Comparison of ENCODE assay signal across 10 cellular contexts in the genomic region with DNA sequence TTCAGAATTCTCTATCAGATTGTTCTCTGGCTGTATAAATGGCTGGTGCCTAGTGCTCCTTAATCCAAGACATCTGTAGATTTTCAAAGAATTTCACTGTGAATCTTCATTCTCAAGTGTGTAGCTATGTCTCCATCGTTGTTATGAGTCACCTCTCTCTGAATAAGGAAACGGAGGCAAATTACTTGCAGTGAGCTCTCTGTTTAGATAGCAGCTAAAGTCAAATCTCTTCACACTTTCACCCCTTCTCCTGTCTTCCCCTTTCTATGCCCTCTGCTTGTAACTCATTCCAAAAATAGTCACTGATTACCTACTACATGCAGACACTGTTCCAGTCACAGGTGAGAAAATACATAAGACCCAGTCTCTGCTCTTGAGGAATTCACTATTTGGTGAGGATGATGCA. TPM values are rescaled to one million over a fixed set of nuclear protein-coding genes. Genes with fewer than 3 reads are reported as not detected.
DNase-seq lines count a peak whose midpoint lies in the region; ATAC-seq and TF ChIP-seq lines count a peak whose summit lies in the region.
"Had no signal": no experiment of that assay in that cellular context is flagged by ENCODE, and none has a peak within 500 bp of the region (broad histone marks: within the 10 kb centered on the region; RNA-seq: fewer than 3 reads in every experiment).

No MANE protein-coding gene starts in this region.

- BruUV-seq in IMR-90 (replicated peaks; lab: Mats Ljungman, UMichigan) = no TSS peak

- H4K8ac ChIP-seq in H9 (replicated peaks; ENCODE audit: insufficient read length, low read depth, low read length) = no peak overlapping the region
- no peak overlapping the region for H4K8ac ChIP-seq in IMR-90 (ENCODE audit: low read depth in 2 of 2, low read length in 2 of 2)
- no peak overlapping the region for H4K8ac ChIP-seq in mesenchymal stem cell (ENCODE audit: low read length)

- TF ChIP-seq CTCF in H9 (conservative IDR thresholded peaks at IDR 0.05) = no peak
- no peak for TF ChIP-seq CTCF in IMR-90 (conservative IDR thresholded peaks at IDR 0.05; ENCODE audit: low read depth, low read length)

- H3K27me3 ChIP-seq in H9 (ENCODE audit: insufficient read depth, low read length) = no peaks in the 10 kb centered on the region
- H3K27me3 ChIP-seq in IMR-90 (ENCODE audit: control insufficient read depth, insufficient read depth, low read length) = no peaks in the 10 kb centered on the region
- H3K27me3 ChIP-seq in mesenchymal stem cell (ENCODE audit: control insufficient read depth in 1 of 2, insufficient read depth in 1 of 2, low read length in 2 of 2) = no peaks in the 10 kb centered on the region

- TF ChIP-seq RAD21 in IMR-90 (IDR thresholded peaks at IDR 0.05; ENCODE audit: low read length) = no peak

- H3K23me2 ChIP-seq in H9 (ENCODE audit: insufficient read length, low read depth, low read length, poor library complexity, severe bottlenecking) = no peaks in the 10 kb centered on the region

- H3K4me3 ChIP-seq in IMR-90 (ENCODE audit: insufficient read depth, low read depth, low read length) (no peak overlapping the region), mesenchymal stem cell (ENCODE audit: insufficient read depth in 1 of 2, low read depth in 1 of 2, low read length in 2 of 2) (no peak overlapping the region)

- no peak overlapping the region for H4K91ac ChIP-seq in H9 (ENCODE audit: insufficient read length, low read depth, low read length)
- no peak overlapping the region for H4K91ac ChIP-seq in IMR-90 (ENCODE audit: insufficient read depth, low read depth, low read length)
- H4K91ac ChIP-seq in mesenchymal stem cell (ENCODE audit: low read length) = no peak overlapping the region

- H4K5ac ChIP-seq in H9 (ENCODE audit: insufficient read length, low read depth, low read length) (peak overlapping the region; percentile 70), IMR-90 (ENCODE audit: low read depth, low read length) (no peak overlapping the region)

- no peaks in the 10 kb centered on the region for H3K27me3 Mint-ChIP-seq in H9 (ENCODE audit: low read depth)
- no peaks in the 10 kb centered on the region for H3K27me3 Mint-ChIP-seq in activated CD4-positive, alpha-beta memory T cell treated with anti-CD3 and anti-CD28 coated beads, Interleukin-2, amount 10 ng/mL, durations not matched to agents 7 days and 5 days
- H3K27me3 Mint-ChIP-seq in activated naive CD4-positive, alpha-beta T cell treated with anti-CD3 and anti-CD28 coated beads for 36 hours (ENCODE audit: low read depth) = no peaks in the 10 kb centered on the region

- no CpG with 5 or more reads among the region's 2 CpGs for WGBS in H9 (ENCODE audit: extremely low coverage, insufficient read length, low lambda C conversion rate)
- no CpG with 5 or more reads among the region's 2 CpGs for WGBS in IMR-90 (ENCODE audit: extremely low coverage in 2 of 2, insufficient read length in 1 of 2), 2 experiments
- WGBS in mesenchymal stem cell = 8% methylated on average over 2 of the region's 2 CpGs

- H4K20me1 ChIP-seq in H9 (ENCODE audit: control insufficient read depth, insufficient read depth, insufficient read length) = no peaks in the 10 kb centered on the region
- H4K20me1 ChIP-seq in IMR-90 (ENCODE audit: insufficient read depth, low read length) = no peaks in the 10 kb centered on the region

- no peak for TF ChIP-seq POLR2A in IMR-90 (IDR thresholded peaks at IDR 0.05; ENCODE audit: low read depth, low read length)

- H3K4me1 ChIP-seq in H9 (ENCODE audit: insufficient read depth, low read length) = no peaks in the 10 kb centered on the region
- H3K4me1 ChIP-seq in IMR-90 (ENCODE audit: control insufficient read depth, insufficient read depth, low read length) = peaks cover 3% of the 10 kb centered on the region; the same call in 1 of the 2 replicates
- peaks cover 11% of the 10 kb centered on the region for H3K4me1 ChIP-seq in mesenchymal stem cell (ENCODE audit: control insufficient read depth, insufficient read depth, low read depth, low read length)

- no peak overlapping the region for H3K23ac ChIP-seq in H9 (ENCODE audit: insufficient read length, low read depth, low read length)
- H3K23ac ChIP-seq in IMR-90 (ENCODE audit: low read depth, low read length) = no peak overlapping the region
- no peak overlapping the region for H3K23ac ChIP-seq in mesenchymal stem cell (ENCODE audit: low read length in 2 of 2)

- no peak overlapping the region for H3K14ac ChIP-seq in H9 (ENCODE audit: insufficient read depth, low read length)
- H3K14ac ChIP-seq in IMR-90 (replicated peaks; ENCODE audit: low read depth, low read length) = no peak overlapping the region
- H3K14ac ChIP-seq in mesenchymal stem cell (ENCODE audit: low read length in 2 of 2) = no peak overlapping the region

- no peaks in the 10 kb centered on the region for H3K9me3 Mint-ChIP-seq in H9
- no peaks in the 10 kb centered on the region for H3K9me3 Mint-ChIP-seq in activated CD4-positive, alpha-beta memory T cell treated with anti-CD3 and anti-CD28 coated beads, Interleukin-2, amount 10 ng/mL, durations not matched to agents 7 days and 5 days
- no peaks in the 10 kb centered on the region for H3K9me3 Mint-ChIP-seq in activated naive CD4-positive, alpha-beta T cell treated with anti-CD3 and anti-CD28 coated beads for 36 hours

- dilution Hi-C loops in IMR-90 (cut with HindIII; ENCODE audit: low sequenced_read_pairs, unreplicated experiment) = no loop called here

- H3K18ac ChIP-seq in H9 (ENCODE audit: insufficient read length, low read depth, low read length) (no peak overlapping the region), IMR-90 (ENCODE audit: low read depth, low read length) (no peak overlapping the region), mesenchymal stem cell (ENCODE audit: low read depth in 1 of 2, low read length in 2 of 2) (no peak overlapping the region)

- H2BK20ac ChIP-seq in H9 (ENCODE audit: low read depth, low read length, poor library complexity, severe bottlenecking) (no peak overlapping the region), IMR-90 (ENCODE audit: low read depth, low read length) (no peak overlapping the region)

- H3K27ac Mint-ChIP-seq in H9 = no peak overlapping the region
- no peak overlapping the region for H3K27ac Mint-ChIP-seq in activated CD4-positive, alpha-beta memory T cell treated with anti-CD3 and anti-CD28 coated beads, Interleukin-2, amount 10 ng/mL, durations not matched to agents 7 days and 5 days
- no peak overlapping the region for H3K27ac Mint-ChIP-seq in activated naive CD4-positive, alpha-beta T cell treated with anti-CD3 and anti-CD28 coated beads for 36 hours

- H3K4me1 Mint-ChIP-seq in H9 = peaks cover 0 to 5% of the 10 kb centered on the region in 2 experiments; a peak in 2 of 4 replicates
- peaks cover 4% of the 10 kb centered on the region for H3K4me1 Mint-ChIP-seq in activated CD4-positive, alpha-beta memory T cell treated with anti-CD3 and anti-CD28 coated beads, Interleukin-2, amount 10 ng/mL, durations not matched to agents 7 days and 5 days
- peaks cover 8% of the 10 kb centered on the region for H3K4me1 Mint-ChIP-seq in activated naive CD4-positive, alpha-beta T cell treated with anti-CD3 and anti-CD28 coated beads for 36 hours (ENCODE audit: low read depth)

- CTCF ChIA-PET in IMR-90 (lab: Yijun Ruan, JAX) = no interaction called here
- CTCF ChIA-PET in activated CD4-positive, alpha-beta memory T cell treated with anti-CD3 and anti-CD28 coated beads, Interleukin-2, amount 10 ng/mL, durations not matched to agents 7 days and 5 days (lab: Charles Lee) = interaction anchor here (1.4 kb wide), 1 partner anchor 12 kb away, joined by 3 read pairs; no protein-coding TSS in a partner anchor
- CTCF ChIA-PET in activated naive CD4-positive, alpha-beta T cell treated with anti-CD3 and anti-CD28 coated beads for 36 hours (lab: Charles Lee) = no interaction called here

- no peaks in the 10 kb centered on the region for H3K9me3 ChIP-seq in H9 (ENCODE audit: control insufficient read depth, low read depth, low read length)
- no peaks in the 10 kb centered on the region for H3K9me3 ChIP-seq in IMR-90 (ENCODE audit: control insufficient read depth, insufficient read depth, low read length)
- H3K9me3 ChIP-seq in mesenchymal stem cell (ENCODE audit: control insufficient read depth, low read length) = no peaks in the 10 kb centered on the region

- H2BK120ac ChIP-seq in H9 (ENCODE audit: low read depth, low read length, poor library complexity, severe bottlenecking) (no peak overlapping the region), IMR-90 (ENCODE audit: low read depth, low read length) (no peak overlapping the region), mesenchymal stem cell (ENCODE audit: low read depth, low read length) (no peak overlapping the region)

- H3K27ac ChIP-seq in H9 (ENCODE audit: insufficient read length, low read depth, low read length) (no peak overlapping the region), IMR-90 (ENCODE audit: insufficient read depth, low read length) (no peak overlapping the region), mesenchymal stem cell (ENCODE audit: low read length, poor library complexity, severe bottlenecking) (peak overlapping the region; percentile 6)

- peaks cover 4% of the 10 kb centered on the region for H3K9me1 ChIP-seq in IMR-90 (ENCODE audit: insufficient read depth, low read length)

- H3K4me2 ChIP-seq in H9 (ENCODE audit: insufficient read depth, insufficient read length, low read length) = no peak overlapping the region
- no peak overlapping the region for H3K4me2 ChIP-seq in IMR-90 (ENCODE audit: low read depth, low read length)
- H3K4me2 ChIP-seq in mesenchymal stem cell (ENCODE audit: low read length, poor library complexity, severe bottlenecking) = no peak overlapping the region

- H3K79me1 ChIP-seq in H9 (ENCODE audit: insufficient read depth, low read depth, low read length, poor library complexity, severe bottlenecking) (no peaks in the 10 kb centered on the region), IMR-90 (ENCODE audit: low read depth in 1 of 2, low read length in 2 of 2) (0 out of 4 replicates have a peak, but pooled peaks cover 0 to 3% of the 10 kb centered on the region in 2 experiments), mesenchymal stem cell (replicated peaks; ENCODE audit: low read length, poor library complexity, severe bottlenecking) (peaks cover 3% of the 10 kb centered on the region)

- in situ Hi-C loops in IMR-90 (cut with MboI; ENCODE audit: low sequenced_read_pairs) = loop anchor here (25.0 kb wide), 1 partner anchor 1712 kb away; no protein-coding TSS in a partner anchor

- no peak overlapping the region for H2AK9ac ChIP-seq in IMR-90 (replicated peaks; ENCODE audit: low read depth, low read length, poor library complexity)

- intact Hi-C loops in IMR-90 (cut with micrococcal nuclease) = no loop called here
- intact Hi-C loops in activated naive CD4-positive, alpha-beta T cell treated with anti-CD3 and anti-CD28 coated beads for 36 hours (cut with micrococcal nuclease) = loop anchor here (1.0 kb wide), 1 partner anchor 8 kb away; no protein-coding TSS in a partner anchor
- intact Hi-C loops in left cardiac atrium (cut with DNase I) = no loop called here

- H3K4ac ChIP-seq in H9 (ENCODE audit: low read depth, low read length) (no peak overlapping the region), IMR-90 (ENCODE audit: low read depth, low read length) (no peak overlapping the region), mesenchymal stem cell (ENCODE audit: low read depth in 1 of 2, low read length in 2 of 2) (no peak overlapping the region)

- H3K36me3 ChIP-seq in IMR-90 (ENCODE audit: control insufficient read depth, insufficient read depth, low read length) (peaks cover 3% of the 10 kb centered on the region; the same call in 1 of the 2 replicates), mesenchymal stem cell (ENCODE audit: control insufficient read depth in 1 of 2, insufficient read depth in 2 of 2, low read depth in 1 of 2, low read length in 2 of 2) (no peaks in the 10 kb centered on the region)

- no peak overlapping the region for H2BK12ac ChIP-seq in H9 (ENCODE audit: insufficient read length, low read depth, low read length)
- no peak overlapping the region for H2BK12ac ChIP-seq in mesenchymal stem cell (ENCODE audit: low read length in 2 of 2)

- no peak overlapping the region for H3K4me3 Mint-ChIP-seq in H9
- no peak overlapping the region for H3K4me3 Mint-ChIP-seq in activated CD4-positive, alpha-beta memory T cell treated with anti-CD3 and anti-CD28 coated beads, Interleukin-2, amount 10 ng/mL, durations not matched to agents 7 days and 5 days
- no peak overlapping the region for H3K4me3 Mint-ChIP-seq in activated naive CD4-positive, alpha-beta T cell treated with anti-CD3 and anti-CD28 coated beads for 36 hours

- H3K9ac ChIP-seq in H9 (ENCODE audit: extremely low read depth, insufficient read length, low read length) = no peak overlapping the region
- H3K9ac ChIP-seq in IMR-90 (ENCODE audit: low read depth, low read length) = no peak overlapping the region
- H3K9ac ChIP-seq in mesenchymal stem cell (ENCODE audit: low read length) = no peak overlapping the region

- H2AFZ ChIP-seq in H9 (ENCODE audit: low read length) (no peak overlapping the region), IMR-90 (replicated peaks; ENCODE audit: low read length, poor library complexity) (no peak overlapping the region), mesenchymal stem cell (ENCODE audit: low read depth, low read length) (no peak overlapping the region)

- H2BK5ac ChIP-seq in H9 (ENCODE audit: insufficient read length, low read length) = no peak overlapping the region
- H2BK5ac ChIP-seq in IMR-90 (ENCODE audit: low read depth, low read length, poor library complexity, severe bottlenecking) = peak overlapping the region; percentile 5
- no peak overlapping the region for H2BK5ac ChIP-seq in mesenchymal stem cell (ENCODE audit: low read depth, low read length, poor library complexity, severe bottlenecking)

- ATAC-seq in GM18858 (IDR thresholded peaks at IDR 0.05; ENCODE audit: unreplicated experiment) = peak; percentile 87
- peak; percentile 72 for ATAC-seq in IMR-90 (ENCODE audit: low read depth)
- no peak for ATAC-seq in left cardiac atrium

- DNase-seq in H9 (no peak), IMR-90 (peak; percentile 66), mesenchymal stem cell (peak; percentile 68), cerebellar nuclear complex (lab: John Stamatoyannopoulos, UW) (no peak), left cardiac atrium (no peak)
- DNase-seq in activated CD4-positive, alpha-beta memory T cell treated with anti-CD3 and anti-CD28 coated beads, Interleukin-2, amount 10 ng/mL, durations not matched to agents 7 days and 5 days = no peak
- no peak for DNase-seq in activated naive CD4-positive, alpha-beta T cell treated with anti-CD3 and anti-CD28 coated beads for 36 hours

- no peak overlapping the region for H2BK15ac ChIP-seq in H9 (ENCODE audit: low read depth, low read length)
- 0 out of 3 replicates have a peak overlapping the region, but pooled peaks have one; percentile 33 for H2BK15ac ChIP-seq in IMR-90 (ENCODE audit: low read depth, low read length)
- H2BK15ac ChIP-seq in mesenchymal stem cell (ENCODE audit: low read depth, poor library complexity, severe bottlenecking) = no peak overlapping the region

- H3T11ph ChIP-seq in H9 (ENCODE audit: low read length) = no peak overlapping the region

- POLR2A ChIA-PET in IMR-90 (lab: Charles Lee; ENCODE audit: unreplicated experiment) = no interaction called here
- POLR2A ChIA-PET in activated CD4-positive, alpha-beta memory T cell treated with anti-CD3 and anti-CD28 coated beads, Interleukin-2, amount 10 ng/mL, durations not matched to agents 7 days and 5 days (lab: Charles Lee) = no interaction called here

- H3K79me2 ChIP-seq in H9 (ENCODE audit: insufficient read depth, low read length) = no peaks in the 10 kb centered on the region

- no peak overlapping the region for H3K56ac ChIP-seq in H9 (ENCODE audit: insufficient read length, low read depth, low read length)
- H3K56ac ChIP-seq in IMR-90 (ENCODE audit: extremely low read depth, insufficient read depth, low read length) = no peak overlapping the region

- peaks cover 0 to 3% (median 0%) of the 10 kb centered on the region in 3 experiments; a peak in 3 of 7 replicates for H3K36me3 Mint-ChIP-seq in H9 (ENCODE audit: insufficient read depth in 1 of 3, low read depth in 3 of 3)
- H3K36me3 Mint-ChIP-seq in activated CD4-positive, alpha-beta memory T cell treated with anti-CD3 and anti-CD28 coated beads, Interleukin-2, amount 10 ng/mL, durations not matched to agents 7 days and 5 days (ENCODE audit: low read depth) = no peaks in the 10 kb centered on the region
- peaks cover 28% of the 10 kb centered on the region for H3K36me3 Mint-ChIP-seq in activated naive CD4-positive, alpha-beta T cell treated with anti-CD3 and anti-CD28 coated beads for 36 hours (ENCODE audit: low read depth)

- H2AK5ac ChIP-seq in H9 (ENCODE audit: insufficient read length, low read length) = no peak overlapping the region
- no peak overlapping the region for H2AK5ac ChIP-seq in IMR-90 (ENCODE audit: low read depth, low read length)
- no peak overlapping the region for H2AK5ac ChIP-seq in mesenchymal stem cell (ENCODE audit: low read length, severe bottlenecking)

RNA-seq across cellular contexts. Expression of a gene that starts 39.7 kb away (rescaled TPM):
- total RNA-seq in H9 (2021) = 43.7 and 45.7 TPM in 2 replicates
- total RNA-seq in IMR-90 (2012; rRNA removed) = 25.6 and 34.2 TPM in 2 replicates
- polyA plus RNA-seq in IMR-90 (2012; rRNA removed) = 5.3 and 5.6 TPM in 2 replicates
- 1.6 and 2.2 TPM in 2 replicates for polyA plus RNA-seq in IMR-90 (2012; cell fraction: cytosol; rRNA removed)
- polyA plus RNA-seq in IMR-90 (2012; cell fraction: nucleus; rRNA removed; ENCODE audit: low replicate concordance) = 2.4 and 9.2 TPM in 2 replicates
- polyA plus RNA-seq in mesenchymal stem cell (2013, experiment 1 of 2) = 7.0 TPM
- polyA plus RNA-seq in mesenchymal stem cell (2013, experiment 2 of 2) = 7.2 TPM
- 1 to 10 TPM; 8.9 to 9.9 TPM for total RNA-seq in activated CD4-positive, alpha-beta memory T cell treated with anti-CD3 and anti-CD28 coated beads, Interleukin-2, amount 10 ng/mL, durations not matched to agents 7 days and 5 days
- total RNA-seq in activated naive CD4-positive, alpha-beta T cell treated with anti-CD3 and anti-CD28 coated beads for 36 hours = 10 to 100 TPM; 19.9 to 21.1 TPM
- total RNA-seq in left cardiac atrium = 1 to 10 TPM; 5.1 to 5.9 TPM

RNA-seq across cellular contexts. Expression of a gene that starts 39.7 kb away (rescaled TPM):
- 8.6 and 10.0 TPM in 2 replicates for total RNA-seq in H9 (2021)
- 21.1 and 21.9 TPM in 2 replicates for total RNA-seq in IMR-90 (2012; rRNA removed)
- polyA plus RNA-seq in IMR-90 (2012; rRNA removed) = 11.0 and 16.4 TPM in 2 replicates
- 5.4 and 9.5 TPM in 2 replicates for polyA plus RNA-seq in IMR-90 (2012; cell fraction: cytosol; rRNA removed)
- 3.1 and 11.8 TPM in 2 replicates for polyA plus RNA-seq in IMR-90 (2012; cell fraction: nucleus; rRNA removed; ENCODE audit: low replicate concordance)
- 45.4 TPM for polyA plus RNA-seq in mesenchymal stem cell (2013, experiment 1 of 2)
- polyA plus RNA-seq in mesenchymal stem cell (2013, experiment 2 of 2) = 49.2 TPM
- 1 to 10 TPM; 8.0 to 9.6 TPM for total RNA-seq in activated CD4-positive, alpha-beta memory T cell treated with anti-CD3 and anti-CD28 coated beads, Interleukin-2, amount 10 ng/mL, durations not matched to agents 7 days and 5 days
- total RNA-seq in activated naive CD4-positive, alpha-beta T cell treated with anti-CD3 and anti-CD28 coated beads for 36 hours = 1 to 10 TPM; 7.7 to 9.0 TPM
- 1 to 10 TPM; 5.8 to 7.7 TPM for total RNA-seq in left cardiac atrium

RNA-seq across cellular contexts. Expression of a gene that starts 51.6 kb away (rescaled TPM):
- total RNA-seq in H9 (2021) (not detected in 2 replicates), IMR-90 (2012; rRNA removed) (not detected in 2 replicates), left cardiac atrium (not detected)
- polyA plus RNA-seq in IMR-90 (2012; rRNA removed) = not detected in 2 replicates
- not detected in 2 replicates for polyA plus RNA-seq in IMR-90 (2012; cell fraction: cytosol; rRNA removed)
- not detected in 2 replicates for polyA plus RNA-seq in IMR-90 (2012; cell fraction: nucleus; rRNA removed; ENCODE audit: low replicate concordance)
- polyA plus RNA-seq in mesenchymal stem cell (2013, experiment 1 of 2) = not detected
- polyA plus RNA-seq in mesenchymal stem cell (2013, experiment 2 of 2) = 0.03 TPM
- under 1 TPM in 1 of 2 experiments, not detected in 1; 0.13 TPM for total RNA-seq in activated CD4-positive, alpha-beta memory T cell treated with anti-CD3 and anti-CD28 coated beads, Interleukin-2, amount 10 ng/mL, durations not matched to agents 7 days and 5 days
- not detected for total RNA-seq in activated naive CD4-positive, alpha-beta T cell treated with anti-CD3 and anti-CD28 coated beads for 36 hours
- total RNA-seq: HT1080, mucosa of gallbladder had no signal

Comparison
In these comparisons a context has a peak if more than half of its experiments do, and no peak if none do; other contexts are left out.
1. ATAC-seq: peak in GM18858 (single experiment) and IMR-90 (single experiment); none in left cardiac atrium (0 of 2).
2. DNase-seq: peak in IMR-90 (single experiment) and mesenchymal stem cell (single experiment); none in H9 (single experiment), activated CD4-positive, alpha-beta memory T cell treated with anti-CD3 and anti-CD28 coated beads, Interleukin-2, amount 10 ng/mL, durations not matched to agents 7 days and 5 days (single experiment), cerebellar nuclear complex (0 of 2), activated naive CD4-positive, alpha-beta T cell treated with anti-CD3 and anti-CD28 coated beads for 36 hours (single experiment) and left cardiac atrium (single experiment).